In the genomic region with DNA sequence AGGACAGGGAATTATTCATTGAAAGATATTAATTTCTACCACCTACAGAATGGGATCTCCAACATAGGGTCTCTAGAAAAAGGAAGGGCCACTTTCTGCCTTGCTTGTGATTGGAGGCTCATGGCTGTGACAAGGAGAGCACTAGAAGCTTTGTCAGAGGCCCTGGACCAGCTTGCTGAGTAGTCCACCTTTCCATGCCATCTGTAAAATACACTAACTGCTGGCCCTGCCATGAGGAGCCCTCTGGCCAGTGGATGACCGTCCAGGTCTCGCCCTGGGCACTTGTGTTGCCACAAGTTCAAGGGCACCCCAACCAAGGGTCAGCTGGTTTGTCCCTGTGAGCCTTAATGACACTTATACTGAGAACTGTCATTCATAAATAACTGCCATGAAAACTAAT, we compare ENCODE assay signal across 14 cellular contexts. TPM values are rescaled to one million over a fixed set of nuclear protein-coding genes. Genes with fewer than 3 reads are reported as not detected.
DNase-seq lines count a peak whose midpoint lies in the region; ATAC-seq and TF ChIP-seq lines count a peak whose summit lies in the region.
"Had no signal": no experiment of that assay in that cellular context is flagged by ENCODE, and none has a peak within 500 bp of the region (broad histone marks: within the 10 kb centered on the region; RNA-seq: fewer than 3 reads in every experiment).

No MANE protein-coding gene starts in this region.

- TF ChIP-seq CTCF in right atrium auricular region (IDR thresholded peaks at IDR 0.05) (no peak), heart right ventricle (IDR thresholded peaks at IDR 0.05) (no peak)

- H4K8ac ChIP-seq in trophoblast cell (ENCODE audit: low read depth, low read length) = no peak overlapping the region

- no peaks in the 10 kb centered on the region for H3K27me3 ChIP-seq in right atrium auricular region
- H3K27me3 ChIP-seq in heart right ventricle = peaks cover 0 to 74% (median 17%) of the 10 kb centered on the region in 7 donors
- peaks cover 12% of the 10 kb centered on the region for H3K27me3 ChIP-seq in trophoblast cell (ENCODE audit: insufficient read depth, low read length)

- peak; percentile 54 for DNase-seq in right atrium auricular region (ENCODE audit: low spot score)
- no peak for DNase-seq in heart right ventricle
- peak; percentile 23 for DNase-seq in islet precursor cell
- DNase-seq in trophoblast cell = no peak
- DNase-seq in KG1 (lab: John Stamatoyannopoulos, UW) = no peak
- no peak for DNase-seq in NCI-H1105 (lab: John Stamatoyannopoulos, UW)
- DNase-seq: EL, GOT3, KBM-7, NCI-H1436 treated with DMSO at 0.1 percent for 48 hours, NCI-H2081, NCI-H226, NCI-H524 treated with DMSO at 0.1 percent for 48 hours had no signal

- H3K9me3 ChIP-seq in right atrium auricular region (no peaks in the 10 kb centered on the region), heart right ventricle (no peaks in the 10 kb centered on the region), trophoblast cell (ENCODE audit: insufficient read depth, low read depth, low read length) (peaks cover 4% of the 10 kb centered on the region)

- H3K36me3 ChIP-seq in right atrium auricular region = peaks cover 3% of the 10 kb centered on the region
- H3K36me3 ChIP-seq in heart right ventricle = no peaks in the 10 kb centered on the region
- H3K36me3 ChIP-seq in trophoblast cell (ENCODE audit: control insufficient read depth in 1 of 2, insufficient read depth in 2 of 2, low read length in 2 of 2) = no peaks in the 10 kb centered on the region

- H3K79me2 ChIP-seq in trophoblast cell (ENCODE audit: control insufficient read depth, insufficient read depth, low read length, poor library complexity) = peaks cover 6% of the 10 kb centered on the region

- no peak overlapping the region for H2BK12ac ChIP-seq in trophoblast cell (ENCODE audit: low read length)

- ATAC-seq in heart right ventricle (no peak), GM19455 (IDR thresholded peaks at IDR 0.05; ENCODE audit: unreplicated experiment) (no peak)

- H3K4me1 ChIP-seq in right atrium auricular region (peaks cover 0 to 27% of the 10 kb centered on the region in 2 donors), heart right ventricle (peaks cover 0 to 34% (median 22%) of the 10 kb centered on the region in 9 donors), trophoblast cell (ENCODE audit: control insufficient read depth in 1 of 2, insufficient read depth in 2 of 2, low read length in 2 of 2) (peaks cover 5 to 11% of the 10 kb centered on the region in 2 experiments)

- no peak overlapping the region for H3K18ac ChIP-seq in trophoblast cell (ENCODE audit: low read length)

- no peak overlapping the region for H3K14ac ChIP-seq in trophoblast cell (ENCODE audit: low read length)

- no peak overlapping the region for H2BK5ac ChIP-seq in trophoblast cell (ENCODE audit: low read depth, low read length, poor library complexity)

- H2AK5ac ChIP-seq in trophoblast cell (ENCODE audit: low read length) = peak overlapping the region; percentile 15

- H3K4me3 ChIP-seq in right atrium auricular region (no peak overlapping the region), heart right ventricle (no peak overlapping the region), trophoblast cell (ENCODE audit: low read depth, low read length) (no peak overlapping the region)

- H3K4ac ChIP-seq in trophoblast cell (ENCODE audit: low read depth, low read length) = no peak overlapping the region

- H3K4me2 ChIP-seq in trophoblast cell (ENCODE audit: low read length) = no peak overlapping the region

- H2BK120ac ChIP-seq in trophoblast cell (ENCODE audit: insufficient read depth, low read length, poor library complexity) = no peak overlapping the region

- H3K27ac ChIP-seq in right atrium auricular region = no peak overlapping the region
- no peak overlapping the region for H3K27ac ChIP-seq in heart right ventricle
- no peak overlapping the region for H3K27ac ChIP-seq in trophoblast cell (ENCODE audit: low read depth, low read length)

- WGBS in heart right ventricle, 2 donors = 86 to 90% methylated on average over 2 of the region's 2 CpGs
- WGBS in trophoblast cell (ENCODE audit: extremely low coverage, insufficient coverage, insufficient read length) = no CpG with 5 or more reads among the region's 2 CpGs

- intact Hi-C loops in heart right ventricle (cut with DNase I) = loop anchor here in 4 of 10 donors (1.0 to 10.0 kb wide), 4 partner anchors 109 to 632 kb away; partner anchors contain the start of gene LYSMD4 (in 1 of the 4)

- no peak overlapping the region for H4K91ac ChIP-seq in trophoblast cell (ENCODE audit: low read depth, low read length)

- H4K12ac ChIP-seq in trophoblast cell (ENCODE audit: low read depth, low read length) = no peak overlapping the region

- peaks cover 7% of the 10 kb centered on the region for H3K79me1 ChIP-seq in trophoblast cell (ENCODE audit: low read length)

- H2AFZ ChIP-seq in trophoblast cell (ENCODE audit: insufficient read depth, low read length, poor library complexity) = no peak overlapping the region

- no peak overlapping the region for H3K23ac ChIP-seq in trophoblast cell (ENCODE audit: low read length)

- no peak overlapping the region for H3K9ac ChIP-seq in trophoblast cell (ENCODE audit: low read length)

RNA-seq across cellular contexts. Expression of gene SYNM, which starts 1.6 kb away (rescaled TPM):
- total RNA-seq in right atrium auricular region (100 to 1,000 TPM; 211 to 258 TPM), heart right ventricle (100 to 1,000 TPM; 256 to 456 (median 357) TPM)
- 100 to 1,000 TPM in 1 of 2 donors, 10 to 100 TPM in 1; 59.4 to 103 TPM for polyA plus RNA-seq in heart right ventricle
- 5.9 and 6.1 TPM in 2 replicates for polyA plus RNA-seq in trophoblast cell (2013)

Comparison
In these comparisons a context has a peak if more than half of its experiments do, and no peak if none do; other contexts are left out.
1. DNase-seq: peak in right atrium auricular region (single experiment) and islet precursor cell (single experiment); none in heart right ventricle (0 of 2), trophoblast cell (0 of 2), KG1 (single experiment) and NCI-H1105 (single experiment).